17 cellular contexts compared by ENCODE assay signal in the genomic region with DNA sequence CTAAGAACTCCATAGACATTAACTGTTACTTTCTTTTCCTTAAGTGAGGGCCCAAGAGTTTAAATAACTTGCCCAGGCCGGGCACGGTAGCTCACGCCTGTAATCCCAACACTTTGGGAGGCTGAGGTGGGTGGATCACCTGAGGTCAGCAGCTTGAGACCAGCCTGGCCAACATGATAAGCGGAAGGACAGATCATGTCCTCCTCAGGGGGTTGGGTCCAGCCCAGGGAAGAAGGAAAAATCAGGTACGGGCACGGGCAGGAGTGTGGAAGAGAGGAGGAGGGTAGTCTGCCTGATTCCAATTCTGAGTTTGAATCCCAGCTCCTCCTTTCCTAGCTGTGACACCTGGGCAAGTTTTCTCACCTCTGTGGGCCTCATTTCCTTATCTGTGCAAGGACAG.
DNase-seq lines count a peak whose midpoint lies in the region; ATAC-seq and TF ChIP-seq lines count a peak whose summit lies in the region.
"Had no signal": no experiment of that assay in that cellular context is flagged by ENCODE, and none has a peak within 500 bp of the region (broad histone marks: within the 10 kb centered on the region; RNA-seq: fewer than 3 reads in every experiment).

No MANE protein-coding gene starts in this region.

- DNase-seq in cardiac muscle cell (ENCODE audit: low read depth in 1 of 2, low spot score in 1 of 2) (no peak), left cardiac atrium (no peak), cerebellar nuclear complex (lab: John Stamatoyannopoulos, UW) (peak; percentile 18 to 25), upper lobe of right lung (no peak), epidermal melanocyte (ENCODE audit: insufficient read length, low spot score) (no peak)
- DNase-seq: AML-193; Caco-2; CD4-positive, alpha-beta T cell; DMS79; GF-D8; HCEC 1CT had no signal

- peak overlapping the region in 2 of 3 experiments; percentile 65 to 69 for H3K27ac Mint-ChIP-seq in nephron
- H3K27ac Mint-ChIP-seq: CD4-positive, alpha-beta T cell; GM23338 had no signal

- ATAC-seq in left cardiac atrium, result no peak
- no peak for ATAC-seq in HG02623 (IDR thresholded peaks at IDR 0.05; ENCODE audit: unreplicated experiment)
- ATAC-seq in upper lobe of right lung, result no peak
- ATAC-seq: A549 had no signal

- H3K27me3 Mint-ChIP-seq in nephron (ENCODE audit: low read depth), result peaks cover 11% of the 10 kb centered on the region
- H3K27me3 Mint-ChIP-seq: CD4-positive, alpha-beta T cell had no signal

- TF ChIP-seq CTCF in cardiac muscle cell (IDR thresholded peaks at IDR 0.05; ENCODE audit: low read depth, low read length) (no peak), nephron (IDR thresholded peaks at IDR 0.05; ENCODE audit: unreplicated experiment in 3 of 3) (no peak), upper lobe of right lung (IDR thresholded peaks at IDR 0.05) (no peak)

- peaks cover 60% of the 10 kb centered on the region for H3K4me1 Mint-ChIP-seq in nephron

- no peaks in the 10 kb centered on the region for H3K36me3 ChIP-seq in cardiac muscle cell
- no peaks in the 10 kb centered on the region for H3K36me3 ChIP-seq in upper lobe of right lung

- H3K27ac ChIP-seq in cardiac muscle cell (peak overlapping the region; percentile 79), upper lobe of right lung (no peak overlapping the region)
- H3K27ac ChIP-seq: 22Rv1, A549, C4-2B had no signal

- H3K9me3 Mint-ChIP-seq in nephron, result no peaks in the 10 kb centered on the region
- H3K9me3 Mint-ChIP-seq: CD4-positive, alpha-beta T cell; GM23338 had no signal

- H3K4me3 ChIP-seq in cardiac muscle cell (no peak overlapping the region), upper lobe of right lung (no peak overlapping the region)
- H3K4me3 ChIP-seq: A549, GM23338 had no signal

- no peaks in the 10 kb centered on the region for H3K27me3 ChIP-seq in cardiac muscle cell
- no peaks in the 10 kb centered on the region for H3K27me3 ChIP-seq in upper lobe of right lung

- peaks cover 4% of the 10 kb centered on the region for H3K36me3 Mint-ChIP-seq in nephron (ENCODE audit: low read depth)

- intact Hi-C loops in left cardiac atrium (cut with DNase I) (loop anchor here in 1 of 2 donors (10.0 kb wide), 1 partner anchor 113 kb away; no protein-coding TSS in a partner anchor), upper lobe of right lung (cut with DNase I) (no loop called here)

- no peak overlapping the region for H3K4me3 Mint-ChIP-seq in nephron
- H3K4me3 Mint-ChIP-seq: CD4-positive, alpha-beta T cell; GM23338 had no signal

- no peaks in the 10 kb centered on the region for H3K9me3 ChIP-seq in cardiac muscle cell (ENCODE audit: low read depth)
- no peaks in the 10 kb centered on the region for H3K9me3 ChIP-seq in upper lobe of right lung
- H3K9me3 ChIP-seq: A549, Caco-2 had no signal

- peaks cover 64% of the 10 kb centered on the region for H3K4me1 ChIP-seq in cardiac muscle cell (ENCODE audit: low read depth)
- H3K4me1 ChIP-seq in upper lobe of right lung, result peaks cover 22% of the 10 kb centered on the region
- H3K4me1 ChIP-seq: A549, Caco-2 had no signal

Comparison
In these comparisons a context has a peak if more than half of its experiments do, and no peak if none do; other contexts are left out.
1. DNase-seq: peak in cerebellar nuclear complex (2 of 2); none in cardiac muscle cell (0 of 2), left cardiac atrium (single experiment), upper lobe of right lung (single experiment) and epidermal melanocyte (single experiment).